22 cellular contexts compared by ENCODE assay signal in genomic region chr11:37948258-37948657, GRCh38.
"Had no signal": no experiment of that assay in that cellular context is flagged by ENCODE, and none has a peak within 500 bp of the region (broad histone marks: within the 10 kb centered on the region; RNA-seq: fewer than 3 reads in every experiment).

No MANE protein-coding gene starts in this region.

- DNase-seq: activated CD4-positive, alpha-beta T cell treated with anti-CD3 and anti-CD28 coated beads, Interleukin-2, amount 10 ng/mL, durations not matched to agents 7 days and 5 days; activated CD8-positive, alpha-beta T cell treated with anti-CD3 and anti-CD28 coated beads, Interleukin-2, amount 10 ng/mL, durations not matched to agents 7 days and 5 days; activated naive CD4-positive, alpha-beta T cell treated with anti-CD3 and anti-CD28 coated beads, Interleukin-2, amount 10 ng/mL, durations not matched to agents 7 days and 5 days; activated naive CD8-positive, alpha-beta T cell treated with anti-CD3 and anti-CD28 coated beads, Interleukin-2, amount 50 U/mL, for 24 hours; activated T-cell treated with anti-CD3 and anti-CD28 coated beads, Interleukin-2, amount 50 U/mL, for 24 hours; effector CD8-positive, alpha-beta T cell; heart left ventricle; kidney; mesendoderm; naive thymus-derived CD4-positive, alpha-beta T cell; right cardiac atrium; stimulated activated CD4-positive, alpha-beta T cell treated with anti-CD3 and anti-CD28 coated beads, Interleukin-4, amount 100 ng/mL, for 1 hour; stimulated activated naive CD8-positive, alpha-beta T cell treated with anti-CD3 and anti-CD28 coated beads, Interleukin-15, amount 100 ng/mL, for 72 hours; transverse colon had no signal

- FAIRE-seq: kidney had no signal

- H3K4me2 ChIP-seq: smooth muscle cell had no signal

- H3K27ac ChIP-seq: cardiac muscle cell, esophagus muscularis mucosa, gastroesophageal sphincter, heart left ventricle, prostate gland, suprapubic skin, transverse colon had no signal

- H3K36me3 ChIP-seq: cardiac muscle cell, esophagus muscularis mucosa, gastroesophageal sphincter, heart left ventricle, prostate gland, suprapubic skin, transverse colon had no signal

- H3K9me3 ChIP-seq: prostate gland, suprapubic skin had no signal

- H3K27me3 ChIP-seq: cardiac muscle cell, esophagus muscularis mucosa, gastroesophageal sphincter, heart left ventricle, suprapubic skin, transverse colon had no signal

- H3K4me1 ChIP-seq: esophagus muscularis mucosa, gastroesophageal sphincter, heart left ventricle, prostate gland, suprapubic skin, transverse colon had no signal

- H3K4me3 ChIP-seq: cardiac muscle cell, esophagus muscularis mucosa, gastroesophageal sphincter, heart left ventricle, prostate gland, smooth muscle cell, suprapubic skin, transverse colon had no signal

- ATAC-seq: activated CD4-positive, CD25-positive, alpha-beta regulatory T cell treated with anti-CD3 and anti-CD28 coated beads, Interleukin-2, amount 50 U/mL, for 24 hours; activated CD8-positive, alpha-beta T cell treated with anti-CD3 and anti-CD28 coated beads, Interleukin-2, amount 10 ng/mL, durations not matched to agents 7 days and 5 days; activated naive CD8-positive, alpha-beta T cell treated with anti-CD3 and anti-CD28 coated beads, Interleukin-2, amount 50 U/mL, for 24 hours; gastroesophageal sphincter; heart left ventricle; left lobe of liver; naive thymus-derived CD4-positive, alpha-beta T cell; right cardiac atrium; stimulated activated naive CD8-positive, alpha-beta T cell treated with anti-CD3 and anti-CD28 coated beads, Interleukin-15, amount 100 ng/mL, for 72 hours had no signal
